ENCODE assay signal across 17 cellular contexts in the genomic region with DNA sequence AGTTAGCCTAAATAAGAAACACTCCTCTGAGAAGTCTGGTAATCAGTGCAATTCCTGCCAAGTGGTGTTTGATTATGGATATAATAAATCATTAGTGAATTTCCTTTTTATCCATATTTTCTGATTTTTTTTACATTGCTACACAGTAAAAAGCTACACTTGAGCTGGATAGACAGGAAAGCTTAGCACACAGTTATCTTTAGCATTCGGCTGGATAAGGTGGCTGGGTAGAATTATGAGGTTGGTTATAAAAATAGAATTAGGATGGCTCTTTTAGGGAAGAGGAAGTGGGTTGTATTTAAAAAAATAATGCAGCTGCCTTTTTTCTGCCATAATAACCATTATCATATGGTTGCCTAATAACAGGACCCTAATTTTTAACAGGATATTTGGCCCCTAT.
"Had no signal": no experiment of that assay in that cellular context is flagged by ENCODE, and none has a peak within 500 bp of the region (broad histone marks: within the 10 kb centered on the region; RNA-seq: fewer than 3 reads in every experiment).

No MANE protein-coding gene starts in this region.

- H3K27ac ChIP-seq: brain microvascular endothelial cell, esophagus squamous epithelium, neural progenitor cell, tibial artery, uterus, VCaP had no signal

- H3K4me3 ChIP-seq: esophagus squamous epithelium, lung, neural progenitor cell, tibial artery, uterus had no signal

- H3K4me2 ChIP-seq: neural progenitor cell had no signal

- H3K4me1 ChIP-seq: esophagus squamous epithelium, neural progenitor cell, uterus had no signal

- H3K9ac ChIP-seq: neural progenitor cell had no signal

- ATAC-seq: stimulated activated memory B cell treated with anti-CD40 and anti-IgM and Interleukin-4, amounts not matched to agents 10 μg/mL and 1 μg/mL and 100 μg/mL, for 72 hours had no signal

- H3K36me3 ChIP-seq: brain microvascular endothelial cell, esophagus squamous epithelium, neural progenitor cell, tibial artery, uterus had no signal

- H2AFZ ChIP-seq: neural progenitor cell had no signal

- DNase-seq: activated CD4-positive, alpha-beta T cell treated with anti-CD3 and anti-CD28 coated beads for 1 hour; activated CD4-positive, alpha-beta T cell treated with anti-CD3 and anti-CD28 coated beads, Interleukin-2, amount 50 U/mL, for 4 hours; activated naive CD4-positive, alpha-beta T cell; activated naive CD8-positive, alpha-beta T cell treated with anti-CD3 and anti-CD28 coated beads, Interleukin-2, amount 10 ng/mL, durations not matched to agents 7 days and 5 days; activated T-cell treated with anti-CD3 and anti-CD28 coated beads for 4 hours; brain microvascular endothelial cell; cerebellar nuclear complex; effector CD8-positive, alpha-beta T cell; esophagus squamous epithelium; stimulated activated CD4-positive, alpha-beta T cell treated with anti-CD3 and anti-CD28 coated beads, Interleukin-2, amount 100 ng/mL, for 48 hours; T1000; tibial artery; uterus had no signal

- H3K9me3 ChIP-seq: esophagus squamous epithelium, tibial artery, uterus had no signal

- H3K27me3 ChIP-seq: brain microvascular endothelial cell, esophagus squamous epithelium, neural progenitor cell, tibial artery, uterus had no signal
